In genomic region chr3:12988728-12989454, GRCh38 we compare ENCODE assay signal across 20 cellular contexts.
DNase-seq lines count a peak whose midpoint lies in the region; ATAC-seq, FAIRE-seq and TF ChIP-seq lines count a peak whose summit lies in the region.
"Had no signal": no experiment of that assay in that cellular context is flagged by ENCODE, and none has a peak within 500 bp of the region (broad histone marks: within the 10 kb centered on the region; RNA-seq: fewer than 3 reads in every experiment).

No MANE protein-coding gene starts in this region.

- CTCF ChIA-PET in CD8-positive, alpha-beta T cell (lab: Charles Lee) = interaction anchor here (0.9 to 2.8 kb wide), 7 partner anchors 9 to 147 kb away, joined by 3 to 7 read pairs (median 3); no protein-coding TSS in a partner anchor
- CTCF ChIA-PET in K562 (lab: Yijun Ruan, JAX; ENCODE audit: low intra/inter-chr PET ratio) = no interaction called here

- H3K4me3 Mint-ChIP-seq in activated naive CD4-positive, alpha-beta T cell treated with anti-CD3 and anti-CD28 coated beads, Interleukin-2, amount 50 U/mL, for 24 hours = no peak overlapping the region
- H3K4me3 Mint-ChIP-seq in CD8-positive, alpha-beta T cell = no peak overlapping the region

- WGBS in K562 (ENCODE audit: insufficient coverage, low coverage, missing lambda C conversion rate) = 65% methylated on average over 5 of the region's 5 CpGs

- TF ChIP-seq RAD21 in K562 (CRISPR knock-in tag; conservative IDR thresholded peaks at IDR 0.05 in 1 of 2, IDR thresholded peaks at IDR 0.05 in 1 of 2) = no peak

- no peak overlapping the region for H2AFZ ChIP-seq in K562 (ENCODE audit: low read depth, low read length)

- no TSS peak for BruUV-seq in K562 (replicated peaks; lab: Mats Ljungman, UMichigan)

- ATAC-seq in CD8-positive, alpha-beta T cell = no peak
- ATAC-seq in K562 (no peak), mucosa of descending colon (no peak)

- FAIRE-seq in K562 (lab: Jason Lieb, UNC) = no peak

- intact Hi-C loops in CD8-positive, alpha-beta T cell (cut with DNase I, micrococcal nuclease) = loop anchor here in 1 of 2 experiments (10.0 kb wide), 1 partner anchor 114 kb away; no protein-coding TSS in a partner anchor
- intact Hi-C loops in K562 (cut with micrococcal nuclease) = no loop called here
- intact Hi-C loops in mucosa of descending colon (cut with DNase I, micrococcal nuclease) = no loop called here

- H3K9me3 ChIP-seq in CD8-positive, alpha-beta T cell (ENCODE audit: low read length) = no peaks in the 10 kb centered on the region
- no peaks in the 10 kb centered on the region for H3K9me3 ChIP-seq in K562 (replicated peaks; ENCODE audit: control insufficient read depth, insufficient read depth, low read depth, low read length)
- H3K9me3 ChIP-seq in neutrophil = no peaks in the 10 kb centered on the region
- H3K9me3 ChIP-seq in mucosa of descending colon = no peaks in the 10 kb centered on the region
- H3K9me3 ChIP-seq: BE2C, HAP-1 had no signal

- no peak overlapping the region for H3K4me3 ChIP-seq in CD8-positive, alpha-beta T cell (ENCODE audit: low read depth, low read length)
- no peak overlapping the region for H3K4me3 ChIP-seq in K562
- peak overlapping the region in 1 of 2 experiments; percentile 4 for H3K4me3 ChIP-seq in neutrophil (ENCODE audit: low read depth in 1 of 2, low read length in 1 of 2)
- no peak overlapping the region for H3K4me3 ChIP-seq in mucosa of descending colon
- H3K4me3 ChIP-seq: HAP-1 had no signal

- no peak for DNase-seq in activated naive CD4-positive, alpha-beta T cell (lab: John Stamatoyannopoulos, UW)
- DNase-seq in CD8-positive, alpha-beta T cell = no peak
- DNase-seq in K562 (ENCODE audit: extremely low read depth in 1 of 4, low spot score in 3 of 4) (no peak), mucosa of descending colon (no peak), NCI-H748 treated with DMSO at 0.1 percent for 48 hours (lab: John Stamatoyannopoulos, UW) (no peak), islet precursor cell (no peak)
- DNase-seq: BE2C; COR-L47; DMS153; EL; IMR-90; NCI-H1105 treated with DMSO at 0.1 percent for 48 hours; NCI-H1694 treated with DMSO at 0.1 percent for 48 hours; NCI-H526 treated with DMSO at 0.1 percent for 48 hours; NK-92 treated with Interleukin-12 subunit alpha and Interleukin-12 subunit beta, amount 100 ng/mL, for 24 hours; SIG-M5 had no signal

- TF ChIP-seq CTCF in CD8-positive, alpha-beta T cell (IDR thresholded peaks at IDR 0.05) = no peak
- TF ChIP-seq CTCF in K562 (IDR thresholded peaks at IDR 0.05 in 2 of 3, conservative IDR thresholded peaks at IDR 0.05 in 1 of 3; ENCODE audit: insufficient read depth in 2 of 3, low read depth in 1 of 3, low read length in 3 of 3) (no peak), neutrophil (IDR thresholded peaks at IDR 0.05) (no peak), mucosa of descending colon (IDR thresholded peaks at IDR 0.05) (no peak)

- peak overlapping the region; percentile 23 for H3K27ac Mint-ChIP-seq in activated naive CD4-positive, alpha-beta T cell treated with anti-CD3 and anti-CD28 coated beads, Interleukin-2, amount 50 U/mL, for 24 hours
- H3K27ac Mint-ChIP-seq in CD8-positive, alpha-beta T cell = peak overlapping the region; percentile 4

- no peak overlapping the region for H3K4me2 ChIP-seq in K562 (ENCODE audit: insufficient read depth, low read length)

- H3K4me1 Mint-ChIP-seq in activated naive CD4-positive, alpha-beta T cell treated with anti-CD3 and anti-CD28 coated beads, Interleukin-2, amount 50 U/mL, for 24 hours = peaks cover 61% of the 10 kb centered on the region
- peaks cover 60% of the 10 kb centered on the region for H3K4me1 Mint-ChIP-seq in CD8-positive, alpha-beta T cell (ENCODE audit: low read depth)

- no peak overlapping the region for H3K9ac ChIP-seq in K562 (ENCODE audit: insufficient read depth in 1 of 2, low read depth in 2 of 2, low read length in 2 of 2)

- H3K36me3 ChIP-seq in CD8-positive, alpha-beta T cell (ENCODE audit: insufficient read depth, low read length) = no peaks in the 10 kb centered on the region
- no peaks in the 10 kb centered on the region for H3K36me3 ChIP-seq in K562 (ENCODE audit: control insufficient read depth, insufficient read depth, low read length)
- peaks cover 55% of the 10 kb centered on the region for H3K36me3 ChIP-seq in neutrophil
- H3K36me3 ChIP-seq in mucosa of descending colon (ENCODE audit: low read depth) = no peaks in the 10 kb centered on the region
- H3K36me3 ChIP-seq: BE2C, HAP-1 had no signal

- POLR2A ChIA-PET in CD8-positive, alpha-beta T cell (lab: Charles Lee) = no interaction called here
- POLR2A ChIA-PET in K562 (lab: Yijun Ruan, JAX) = interaction anchor here (0.7 to 2.7 kb wide), 7 partner anchors 9 to 156 kb away, joined by 3 to 9 read pairs (median 5); no protein-coding TSS in a partner anchor

- no peak for TF ChIP-seq POLR2A in K562 (conservative IDR thresholded peaks at IDR 0.05)

- H3K9me1 ChIP-seq in K562 (ENCODE audit: control insufficient read depth, insufficient read depth, low read length) = peaks cover 4% of the 10 kb centered on the region

- no peak overlapping the region for H3K27ac ChIP-seq in CD8-positive, alpha-beta T cell (ENCODE audit: low read depth, low read length)
- H3K27ac ChIP-seq in K562 (ENCODE audit: extremely low read depth, low read depth, low read length) (no peak overlapping the region), neutrophil (peak overlapping the region; percentile 56)
- H3K27ac ChIP-seq: 22Rv1 had no signal

- no peaks in the 10 kb centered on the region for H4K20me1 ChIP-seq in K562 (replicated peaks; ENCODE audit: control insufficient read depth, insufficient read depth, low read length)

- H3K27me3 Mint-ChIP-seq in activated naive CD4-positive, alpha-beta T cell treated with anti-CD3 and anti-CD28 coated beads, Interleukin-2, amount 50 U/mL, for 24 hours = no peaks in the 10 kb centered on the region
- H3K27me3 Mint-ChIP-seq in CD8-positive, alpha-beta T cell (ENCODE audit: low read depth) = no peaks in the 10 kb centered on the region

- H3K79me2 ChIP-seq in K562 (ENCODE audit: control insufficient read depth, insufficient read depth, low read length) = peaks cover 19% of the 10 kb centered on the region

- no peaks in the 10 kb centered on the region for H3K36me3 Mint-ChIP-seq in activated naive CD4-positive, alpha-beta T cell treated with anti-CD3 and anti-CD28 coated beads, Interleukin-2, amount 50 U/mL, for 24 hours
- peaks cover 14% of the 10 kb centered on the region for H3K36me3 Mint-ChIP-seq in CD8-positive, alpha-beta T cell

- H3K9me3 Mint-ChIP-seq in activated naive CD4-positive, alpha-beta T cell treated with anti-CD3 and anti-CD28 coated beads, Interleukin-2, amount 50 U/mL, for 24 hours = no peaks in the 10 kb centered on the region
- no peaks in the 10 kb centered on the region for H3K9me3 Mint-ChIP-seq in CD8-positive, alpha-beta T cell

- no peaks in the 10 kb centered on the region for H3K27me3 ChIP-seq in CD8-positive, alpha-beta T cell (ENCODE audit: insufficient read depth, low read length)
- no peaks in the 10 kb centered on the region for H3K27me3 ChIP-seq in K562 (ENCODE audit: control insufficient read depth in 2 of 2, insufficient read depth in 2 of 2, low read length in 2 of 2)
- peaks cover 15% of the 10 kb centered on the region for H3K27me3 ChIP-seq in neutrophil
- H3K27me3 ChIP-seq: BE2C had no signal

- no peak for TF ChIP-seq EP300 in K562 (IDR thresholded peaks at IDR 0.05; ENCODE audit: low read length)

- peaks cover 38% of the 10 kb centered on the region for H3K4me1 ChIP-seq in CD8-positive, alpha-beta T cell (ENCODE audit: insufficient read depth, low read length)
- peaks cover 18 to 54% of the 10 kb centered on the region in 2 experiments for H3K4me1 ChIP-seq in K562 (replicated peaks in 1 of 2; ENCODE audit: control insufficient read depth in 2 of 2, insufficient read depth in 2 of 2, low read length in 2 of 2)
- H3K4me1 ChIP-seq in neutrophil (ENCODE audit: control insufficient read depth in 1 of 2, insufficient read depth in 1 of 2, low read depth in 1 of 2, low read length in 1 of 2) = peaks cover 57 to 67% of the 10 kb centered on the region in 2 experiments
- H3K4me1 ChIP-seq in mucosa of descending colon (ENCODE audit: low read depth) = peaks cover 8% of the 10 kb centered on the region
- H3K4me1 ChIP-seq: HAP-1 had no signal

- in situ Hi-C loops in K562 (cut with MboI) = no loop called here

TF ChIP-seq in K562, 482 proteins besides CTCF, POLR2A, EP300 and RAD21:
- TF ChIP-seq ZFP36 (IDR thresholded peaks at IDR 0.05; ENCODE audit: low read depth, low read length, partially characterized antibody) (peak; percentile 37), SUPT5H (IDR thresholded peaks at IDR 0.05) (no peak), ZKSCAN1 (IDR thresholded peaks at IDR 0.05; ENCODE audit: low read depth, low read length) (peak; percentile 84)
TF ChIP-seq in K562: peak in this region for 2.
